8 cellular contexts compared by ENCODE assay signal in genomic region chr3:158644345-158644908, GRCh38. TPM values are rescaled to one million over a fixed set of nuclear protein-coding genes. Genes with fewer than 3 reads are reported as not detected.
DNase-seq lines count a peak whose midpoint lies in the region; ATAC-seq and TF ChIP-seq lines count a peak whose summit lies in the region.

GFM1 (plus strand) TSS chr3:158644527; CDS start chr3:158644635, 108 bp downstream.

- WGBS in urinary bladder, result under 1% methylated on average over 42 of the region's 42 CpGs

- no peaks in the 10 kb centered on the region for H3K27me3 Mint-ChIP-seq in progenitor cell of endocrine pancreas

- ATAC-seq in HG02840 (IDR thresholded peaks at IDR 0.05; ENCODE audit: low FRiP score, unreplicated experiment) (peak; percentile 99), left cardiac atrium (peak; percentile 98 to 99)

- intact Hi-C loops in left cardiac atrium (cut with DNase I), result loop anchor here in 1 of 2 donors (5.0 kb wide), 1 partner anchor 107 kb away; no protein-coding TSS in a partner anchor

- no peaks in the 10 kb centered on the region for H3K36me3 ChIP-seq in urinary bladder (ENCODE audit: insufficient read depth)

- H3K36me3 Mint-ChIP-seq in progenitor cell of endocrine pancreas (ENCODE audit: insufficient read depth), result peaks cover 2% of the 10 kb centered on the region

- peak within 1 kb of the TSS; percentile 71 for H3K27ac ChIP-seq in urinary bladder (ENCODE audit: low read depth)

- H3K4me1 ChIP-seq in urinary bladder (ENCODE audit: insufficient read depth), result no peaks in the 10 kb centered on the region

- peak within 1 kb of the TSS; percentile 96 for H3K27ac Mint-ChIP-seq in progenitor cell of endocrine pancreas

- H3K4me3 Mint-ChIP-seq in progenitor cell of endocrine pancreas (ENCODE audit: low read depth), result peak within 1 kb of the TSS; percentile 95

- TF ChIP-seq CTCF in GM12875 (IDR thresholded peaks at IDR 0.05; ENCODE audit: borderline replicate concordance, insufficient read depth, low read depth, low read length), result peak; percentile 95
- TF ChIP-seq CTCF in progenitor cell of endocrine pancreas (IDR thresholded peaks at IDR 0.05; ENCODE audit: unreplicated experiment), result peak; percentile 84

- H3K4me1 Mint-ChIP-seq in progenitor cell of endocrine pancreas (ENCODE audit: low read depth), result peaks cover 6% of the 10 kb centered on the region

- H3K9me3 Mint-ChIP-seq in progenitor cell of endocrine pancreas (ENCODE audit: low read depth), result no peaks in the 10 kb centered on the region

- DNase-seq in NCI-H1436 treated with DMSO at 0.1 percent for 48 hours (lab: John Stamatoyannopoulos, UW) (peak; percentile 97), T-helper 1 cell (peak; percentile 76 to 94 (median 85)), amniotic epithelial cell (ENCODE audit: low read depth) (peak; percentile 94), left cardiac atrium (peak; percentile 95), progenitor cell of endocrine pancreas (ENCODE audit: low spot score, unreplicated experiment) (peak; percentile 72)

- H3K4me3 ChIP-seq in GM12875 (ENCODE audit: low read depth, low read length) (peak within 1 kb of the TSS; percentile 79), urinary bladder (ENCODE audit: low read depth, low read length) (peak within 1 kb of the TSS; percentile 94)

RNA-seq across cellular contexts. Expression of gene GFM1, which starts in this region (rescaled TPM):
- total RNA-seq in left cardiac atrium (10 to 100 TPM; 41.9 to 50.9 TPM), progenitor cell of endocrine pancreas (33.2 and 34.4 TPM in 2 replicates), urinary bladder (63.1 TPM)
- polyA plus RNA-seq in urinary bladder, result 23.8 TPM

Comparison
In these comparisons a context has a peak if more than half of its experiments do, and no peak if none do; other contexts are left out.
1. Peak in every context shown above with its lines: DNase-seq, ATAC-seq, H3K4me3 ChIP-seq and H3K27ac ChIP-seq.